9 cellular contexts compared by ENCODE assay signal in genomic region chr19:1262687-1263123, GRCh38. TPM values are rescaled to one million over a fixed set of nuclear protein-coding genes. Genes with fewer than 3 reads are reported as not detected.
DNase-seq lines count a peak whose midpoint lies in the region; ATAC-seq, FAIRE-seq and TF ChIP-seq lines count a peak whose summit lies in the region.
"Had no signal": no experiment of that assay in that cellular context is flagged by ENCODE, and none has a peak within 500 bp of the region (broad histone marks: within the 10 kb centered on the region; RNA-seq: fewer than 3 reads in every experiment).

No MANE protein-coding gene starts in this region.

- H2BK5ac ChIP-seq in trophoblast cell (ENCODE audit: low read depth, low read length, poor library complexity): peak overlapping the region; percentile 7

- TF ChIP-seq CTCF in Caco-2 (IDR thresholded peaks at IDR 0.05; ENCODE audit: insufficient read depth in 1 of 2, low read depth in 1 of 2, low read length in 1 of 2, severe bottlenecking in 1 of 2, unreplicated experiment in 1 of 2): no peak
- TF ChIP-seq CTCF in Peyer's patch (IDR thresholded peaks at IDR 0.05): no peak
- TF ChIP-seq CTCF in esophagus muscularis mucosa (IDR thresholded peaks at IDR 0.05): no peak
- TF ChIP-seq CTCF in glutamatergic neuron (IDR thresholded peaks at IDR 0.05; ENCODE audit: partially characterized antibody, unreplicated experiment): no peak

- no peaks in the 10 kb centered on the region for H3K9me3 ChIP-seq in Caco-2
- no peaks in the 10 kb centered on the region for H3K9me3 ChIP-seq in Peyer's patch
- no peaks in the 10 kb centered on the region for H3K9me3 ChIP-seq in esophagus muscularis mucosa
- H3K9me3 ChIP-seq in trophoblast cell (ENCODE audit: insufficient read depth, low read depth, low read length): no peaks in the 10 kb centered on the region

- CTCF ChIA-PET in Caco-2 (lab: Charles Lee): interaction anchor here (0.5 to 5.2 kb wide), 3 partner anchors 18 to 198 kb away, joined by 3 to 41 read pairs (median 5); no protein-coding TSS in a partner anchor

- H3K9me3 Mint-ChIP-seq in Caco-2 (ENCODE audit: unreplicated experiment): no peaks in the 10 kb centered on the region
- H3K9me3 Mint-ChIP-seq in glutamatergic neuron (ENCODE audit: unreplicated experiment): peaks cover 13% of the 10 kb centered on the region

- no peak overlapping the region for H2AFZ ChIP-seq in trophoblast cell (ENCODE audit: insufficient read depth, low read length, poor library complexity)

- H3K4me1 ChIP-seq in Caco-2: peaks cover 66% of the 10 kb centered on the region
- H3K4me1 ChIP-seq in Peyer's patch: peaks cover 20 to 84% (median 73%) of the 10 kb centered on the region in 4 donors
- peaks cover 81 to 90% (median 84%) of the 10 kb centered on the region in 4 donors for H3K4me1 ChIP-seq in esophagus muscularis mucosa
- peaks cover 48 to 61% of the 10 kb centered on the region in 2 experiments for H3K4me1 ChIP-seq in trophoblast cell (ENCODE audit: control insufficient read depth in 1 of 2, insufficient read depth in 2 of 2, low read length in 2 of 2)

- peak overlapping the region; percentile 69 for H3K4me2 ChIP-seq in trophoblast cell (ENCODE audit: low read length)

- H2BK120ac ChIP-seq in trophoblast cell (ENCODE audit: insufficient read depth, low read length, poor library complexity): peak overlapping the region; percentile 65

- H3K4me3 Mint-ChIP-seq in Caco-2 (ENCODE audit: unreplicated experiment): peak overlapping the region; percentile 78
- H3K4me3 Mint-ChIP-seq in glutamatergic neuron (ENCODE audit: unreplicated experiment): no peak overlapping the region

- H3K27me3 ChIP-seq in Caco-2 (replicated peaks; ENCODE audit: control insufficient read depth, insufficient read depth, low read length) (no peaks in the 10 kb centered on the region), Peyer's patch (no peaks in the 10 kb centered on the region), esophagus muscularis mucosa (peaks cover 0 to 3% (median 0%) of the 10 kb centered on the region in 4 donors), trophoblast cell (ENCODE audit: insufficient read depth, low read length) (no peaks in the 10 kb centered on the region)

- no peak overlapping the region for H3K4me3 ChIP-seq in Caco-2 (ENCODE audit: low read depth, low read length)
- H3K4me3 ChIP-seq in Peyer's patch: peak overlapping the region; percentile 53 to 76 (median 64)
- peak overlapping the region in 1 of 4 donors; percentile 19 for H3K4me3 ChIP-seq in esophagus muscularis mucosa
- H3K4me3 ChIP-seq in trophoblast cell (ENCODE audit: low read depth, low read length): no peak overlapping the region

- H3K27ac Mint-ChIP-seq in Caco-2 (ENCODE audit: unreplicated experiment): peak overlapping the region; percentile 98
- no peak overlapping the region for H3K27ac Mint-ChIP-seq in glutamatergic neuron (ENCODE audit: unreplicated experiment)

- intact Hi-C loops in Caco-2 (cut with micrococcal nuclease; ENCODE audit: unreplicated experiment) (no loop called here), esophagus muscularis mucosa (cut with DNase I) (no loop called here)

- no peak overlapping the region for H3K9ac ChIP-seq in trophoblast cell (ENCODE audit: low read length)

- no peak for TF ChIP-seq EP300 in esophagus muscularis mucosa (IDR thresholded peaks at IDR 0.05)

- H3K14ac ChIP-seq in trophoblast cell (ENCODE audit: low read length): peak overlapping the region; percentile 45

- H3K79me2 ChIP-seq in trophoblast cell (ENCODE audit: control insufficient read depth, insufficient read depth, low read length, poor library complexity): peaks cover 5% of the 10 kb centered on the region

- peak overlapping the region; percentile 7 for H3K4ac ChIP-seq in trophoblast cell (ENCODE audit: low read depth, low read length)

- DNase-seq in Caco-2 (no peak), Peyer's patch (no peak), esophagus muscularis mucosa (ENCODE audit: extremely low spot score) (no peak), trophoblast cell (no peak), GM12892 (ENCODE audit: insufficient read length) (no peak), LoVo (ENCODE audit: low spot score) (no peak), glutamatergic neuron (no peak)

- H3K36me3 ChIP-seq in Caco-2 (ENCODE audit: control insufficient read depth, insufficient read depth, low read length) (no peaks in the 10 kb centered on the region; the same call in 1 of the 2 replicates), Peyer's patch (peaks cover 0 to 5% (median 0%) of the 10 kb centered on the region in 3 donors), esophagus muscularis mucosa (peaks cover 0 to 7% (median 6%) of the 10 kb centered on the region in 4 donors), trophoblast cell (ENCODE audit: control insufficient read depth in 1 of 2, insufficient read depth in 2 of 2, low read length in 2 of 2) (peaks cover 6 to 9% of the 10 kb centered on the region in 2 experiments)

- H3K79me1 ChIP-seq in trophoblast cell (ENCODE audit: low read length): peaks cover 41% of the 10 kb centered on the region

- H4K8ac ChIP-seq in trophoblast cell (ENCODE audit: low read depth, low read length): peak overlapping the region; percentile 83

- peak overlapping the region; percentile 89 for H4K91ac ChIP-seq in trophoblast cell (ENCODE audit: low read depth, low read length)

- no TSS peak for BruUV-seq in Caco-2 (replicated peaks; lab: Mats Ljungman, UMichigan)

- H3K27me3 Mint-ChIP-seq in Caco-2 (ENCODE audit: insufficient read depth, unreplicated experiment) (no peaks in the 10 kb centered on the region), glutamatergic neuron (ENCODE audit: unreplicated experiment) (peaks cover 11% of the 10 kb centered on the region)

- H3K27ac ChIP-seq in Peyer's patch: peak overlapping the region; percentile 98 to 100 (median 99)
- H3K27ac ChIP-seq in esophagus muscularis mucosa (replicated peaks in 1 of 4): peak overlapping the region; percentile 99 to 100 (median 100)
- peak overlapping the region; percentile 22 for H3K27ac ChIP-seq in trophoblast cell (ENCODE audit: low read depth, low read length)

- H3K18ac ChIP-seq in trophoblast cell (ENCODE audit: low read length): peak overlapping the region; percentile 10

- H3K23ac ChIP-seq in trophoblast cell (ENCODE audit: low read length): no peak overlapping the region

- POLR2A ChIA-PET in Caco-2 (lab: Charles Lee): no interaction called here

- H3K4me1 Mint-ChIP-seq in Caco-2 (ENCODE audit: low read depth, unreplicated experiment) (peaks cover 24% of the 10 kb centered on the region), glutamatergic neuron (ENCODE audit: low read depth, unreplicated experiment) (peaks cover 30% of the 10 kb centered on the region)

- no peak for TF ChIP-seq POLR2A in Peyer's patch (IDR thresholded peaks at IDR 0.05)
- TF ChIP-seq POLR2A in esophagus muscularis mucosa (IDR thresholded peaks at IDR 0.05; ENCODE audit: low read depth): no peak
- no peak for TF ChIP-seq POLR2A in GM12892 (IDR thresholded peaks at IDR 0.05; ENCODE audit: low read depth, low read length)

- H4K12ac ChIP-seq in trophoblast cell (ENCODE audit: low read depth, low read length): no peak overlapping the region

- ATAC-seq in GM19035 (IDR thresholded peaks at IDR 0.05; ENCODE audit: unreplicated experiment): no peak

- H2AK5ac ChIP-seq in trophoblast cell (ENCODE audit: low read length): peak overlapping the region; percentile 33

- FAIRE-seq in GM12892 (lab: Jason Lieb, UNC): no peak
- FAIRE-seq: colon had no signal

- 56% methylated on average over 15 of the region's 20 CpGs for WGBS in esophagus muscularis mucosa
- no CpG with 5 or more reads among the region's 20 CpGs for WGBS in trophoblast cell (ENCODE audit: extremely low coverage, insufficient coverage, insufficient read length)

- H2BK12ac ChIP-seq in trophoblast cell (ENCODE audit: low read length): peak overlapping the region; percentile 86

- H3K36me3 Mint-ChIP-seq in Caco-2 (ENCODE audit: insufficient read depth, unreplicated experiment) (peaks cover 79% of the 10 kb centered on the region), glutamatergic neuron (ENCODE audit: unreplicated experiment) (no peaks in the 10 kb centered on the region)

RNA-seq across cellular contexts. Expression of gene CIRBP, which starts 6.4 kb away (rescaled TPM):
- total RNA-seq in Caco-2 (2022): 289 and 331 TPM in 2 replicates
- 100 to 1,000 TPM; 258 to 623 (median 458) TPM for total RNA-seq in Peyer's patch
- 100 to 1,000 TPM; 236 to 601 (median 429) TPM for total RNA-seq in esophagus muscularis mucosa
- polyA plus RNA-seq in trophoblast cell (2013): 116 and 120 TPM in 2 replicates
- 276 TPM for polyA plus RNA-seq in GM12892 (2012; ENCODE audit: missing spikeins)
- total RNA-seq in glutamatergic neuron (ENCODE audit: unreplicated experiment): 341 TPM

RNA-seq across cellular contexts. Expression of gene FAM174C, which starts 12.6 kb away (rescaled TPM):
- total RNA-seq in Caco-2 (2022): 51.0 and 56.3 TPM in 2 replicates
- total RNA-seq in Peyer's patch: 10 to 100 TPM; 39.6 to 87.7 (median 80.0) TPM
- total RNA-seq in esophagus muscularis mucosa: 10 to 100 TPM; 24.9 to 58.9 (median 43.6) TPM
- 58.5 and 63.2 TPM in 2 replicates for polyA plus RNA-seq in trophoblast cell (2013)
- polyA plus RNA-seq in GM12892 (2012; ENCODE audit: missing spikeins): 20.2 TPM
- 17.3 TPM for total RNA-seq in glutamatergic neuron (ENCODE audit: unreplicated experiment)

RNA-seq across cellular contexts. Expression of gene MIDN, which starts 14.3 kb away (rescaled TPM):
- total RNA-seq in Caco-2 (2022) (125 and 128 TPM in 2 replicates), Peyer's patch (100 to 1,000 TPM in 1 of 4 donors, 10 to 100 TPM in 3; 34.7 to 205 (median 98.9) TPM), esophagus muscularis mucosa (10 to 100 TPM; 20.3 to 72.2 (median 31.8) TPM), glutamatergic neuron (ENCODE audit: unreplicated experiment) (325 TPM)
- polyA plus RNA-seq in trophoblast cell (2013): 159 and 165 TPM in 2 replicates
- 8.9 TPM for polyA plus RNA-seq in GM12892 (2012; ENCODE audit: missing spikeins)

RNA-seq across cellular contexts. Expression of gene ATP5F1D, which starts 21.2 kb away (rescaled TPM):
- total RNA-seq in Caco-2 (2022): 126 and 140 TPM in 2 replicates
- 100 to 1,000 TPM in 3 of 4 donors, 10 to 100 TPM in 1; 88.3 to 299 (median 206) TPM for total RNA-seq in Peyer's patch
- total RNA-seq in esophagus muscularis mucosa: 100 to 1,000 TPM in 2 of 4 donors, 10 to 100 TPM in 2; 77.5 to 140 (median 109) TPM
- 106 and 107 TPM in 2 replicates for polyA plus RNA-seq in trophoblast cell (2013)
- 63.3 TPM for polyA plus RNA-seq in GM12892 (2012; ENCODE audit: missing spikeins)
- 129 TPM for total RNA-seq in glutamatergic neuron (ENCODE audit: unreplicated experiment)

RNA-seq across cellular contexts. Expression of gene EFNA2, which starts 23.0 kb away (rescaled TPM):
- total RNA-seq in Caco-2 (2022) (18.6 and 20.6 TPM in 2 replicates), Peyer's patch (10 to 100 TPM; 21.5 to 34.1 (median 32.3) TPM), esophagus muscularis mucosa (not detected), glutamatergic neuron (ENCODE audit: unreplicated experiment) (61.4 TPM)
- 7.2 and 7.3 TPM in 2 replicates for polyA plus RNA-seq in trophoblast cell (2013)
- not detected for polyA plus RNA-seq in GM12892 (2012; ENCODE audit: missing spikeins)

Comparison
In these comparisons a context has a peak if more than half of its experiments do, and no peak if none do; other contexts are left out.
1. H3K4me3 ChIP-seq: peak in Peyer's patch (4 of 4); none in Caco-2 (single experiment) and trophoblast cell (single experiment).
2. H3K27ac ChIP-seq: peak in every context shown above with its lines; median percentile 100 in esophagus muscularis mucosa; 99 in Peyer's patch; 22 in trophoblast cell.